ENCODE assay signal across 1 cellular context in the genomic region with DNA sequence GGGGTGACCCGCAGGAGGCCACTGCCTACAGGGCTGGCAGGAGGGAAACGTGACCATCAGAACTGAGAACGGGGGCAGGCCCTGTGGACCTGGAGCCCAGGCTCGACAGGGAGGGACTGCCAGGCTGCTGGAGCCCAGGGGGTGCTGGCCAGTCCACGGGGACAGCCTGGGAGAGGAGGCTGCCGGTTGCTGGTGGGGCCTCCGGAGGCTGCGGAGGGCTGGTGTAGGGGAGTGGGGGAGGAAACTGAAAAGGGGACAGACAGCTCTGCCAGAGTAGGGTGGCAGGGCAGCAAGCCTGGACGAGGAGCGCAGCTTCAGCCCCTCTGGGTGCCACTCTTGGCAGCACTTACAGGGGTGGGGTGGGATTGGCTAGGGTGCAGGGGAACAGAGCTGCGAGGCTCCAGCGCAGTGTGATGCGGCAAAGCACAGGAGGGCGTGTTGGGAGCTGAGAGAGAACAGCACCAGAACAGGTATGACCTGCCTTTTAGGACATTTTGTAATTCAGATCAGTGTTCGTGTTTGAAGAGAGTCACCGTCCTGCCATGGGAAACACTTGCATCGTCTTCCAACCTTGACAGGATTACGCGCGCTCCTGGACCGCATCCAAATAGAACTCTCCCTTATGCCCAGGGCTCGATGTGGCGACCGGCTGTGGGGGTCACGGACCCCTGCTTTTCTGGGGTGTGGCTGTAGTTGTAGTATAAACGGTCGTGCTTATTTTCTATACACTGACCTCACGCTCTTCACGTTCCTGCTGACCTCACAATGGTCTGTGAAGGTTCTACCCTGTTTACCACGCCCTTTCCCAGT.
TF ChIP-seq lines count a peak whose summit lies in the region.

No MANE protein-coding gene starts in this region.

TF ChIP-seq in A549, 52 proteins besides CTCF, POLR2A, EP300 and RAD21 (continued from another document):
- TF ChIP-seq, protein P1, sequence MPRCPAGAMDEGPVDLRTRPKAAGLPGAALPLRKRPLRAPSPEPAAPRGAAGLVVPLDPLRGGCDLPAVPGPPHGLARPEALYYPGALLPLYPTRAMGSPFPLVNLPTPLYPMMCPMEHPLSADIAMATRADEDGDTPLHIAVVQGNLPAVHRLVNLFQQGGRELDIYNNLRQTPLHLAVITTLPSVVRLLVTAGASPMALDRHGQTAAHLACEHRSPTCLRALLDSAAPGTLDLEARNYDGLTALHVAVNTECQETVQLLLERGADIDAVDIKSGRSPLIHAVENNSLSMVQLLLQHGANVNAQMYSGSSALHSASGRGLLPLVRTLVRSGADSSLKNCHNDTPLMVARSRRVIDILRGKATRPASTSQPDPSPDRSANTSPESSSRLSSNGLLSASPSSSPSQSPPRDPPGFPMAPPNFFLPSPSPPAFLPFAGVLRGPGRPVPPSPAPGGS (IDR thresholded peaks at IDR 0.05): no peak
- TF ChIP-seq, protein P2, sequence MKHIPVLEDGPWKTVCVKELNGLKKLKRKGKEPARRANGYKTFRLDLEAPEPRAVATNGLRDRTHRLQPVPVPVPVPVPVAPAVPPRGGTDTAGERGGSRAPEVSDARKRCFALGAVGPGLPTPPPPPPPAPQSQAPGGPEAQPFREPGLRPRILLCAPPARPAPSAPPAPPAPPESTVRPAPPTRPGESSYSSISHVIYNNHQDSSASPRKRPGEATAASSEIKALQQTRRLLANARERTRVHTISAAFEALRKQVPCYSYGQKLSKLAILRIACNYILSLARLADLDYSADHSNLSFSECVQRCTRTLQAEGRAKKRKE (CRISPR knock-in tag; IDR thresholded peaks at IDR 0.05; ENCODE audit: low read depth): no peak
- TF ChIP-seq ZNF302 (CRISPR knock-in tag; IDR thresholded peaks at IDR 0.05) (no peak), ZC3H11A (IDR thresholded peaks at IDR 0.05) (no peak), CEBPB (IDR thresholded peaks at IDR 0.05) (no peak), NFE2L2 (conservative IDR thresholded peaks at IDR 0.05; ENCODE audit: low read length) (no peak), PHF8 (IDR thresholded peaks at IDR 0.05; ENCODE audit: borderline replicate concordance, low read depth) (no peak), ESRRA (IDR thresholded peaks at IDR 0.05; ENCODE audit: borderline replicate concordance, low read length) (no peak), HOXA7 (CRISPR knock-in tag; IDR thresholded peaks at IDR 0.05) (no peak), FOXS1 (CRISPR knock-in tag; IDR thresholded peaks at IDR 0.05) (no peak), NPAS2 (CRISPR knock-in tag; IDR thresholded peaks at IDR 0.05; ENCODE audit: borderline replicate concordance) (no peak)
- TF ChIP-seq, protein P3, sequence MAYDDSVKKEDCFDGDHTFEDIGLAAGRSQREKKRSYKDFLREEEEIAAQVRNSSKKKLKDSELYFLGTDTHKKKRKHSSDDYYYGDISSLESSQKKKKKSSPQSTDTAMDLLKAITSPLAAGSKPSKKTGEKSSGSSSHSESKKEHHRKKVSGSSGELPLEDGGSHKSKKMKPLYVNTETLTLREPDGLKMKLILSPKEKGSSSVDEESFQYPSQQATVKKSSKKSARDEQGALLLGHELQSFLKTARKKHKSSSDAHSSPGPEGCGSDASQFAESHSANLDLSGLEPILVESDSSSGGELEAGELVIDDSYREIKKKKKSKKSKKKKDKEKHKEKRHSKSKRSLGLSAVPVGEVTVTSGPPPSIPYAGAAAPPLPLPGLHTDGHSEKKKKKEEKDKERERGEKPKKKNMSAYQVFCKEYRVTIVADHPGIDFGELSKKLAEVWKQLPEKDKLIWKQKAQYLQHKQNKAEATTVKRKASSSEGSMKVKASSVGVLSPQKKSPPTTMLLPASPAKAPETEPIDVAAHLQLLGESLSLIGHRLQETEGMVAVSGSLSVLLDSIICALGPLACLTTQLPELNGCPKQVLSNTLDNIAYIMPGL (CRISPR knock-in tag; IDR thresholded peaks at IDR 0.05; ENCODE audit: borderline replicate concordance): no peak
- TF ChIP-seq, protein P4, sequence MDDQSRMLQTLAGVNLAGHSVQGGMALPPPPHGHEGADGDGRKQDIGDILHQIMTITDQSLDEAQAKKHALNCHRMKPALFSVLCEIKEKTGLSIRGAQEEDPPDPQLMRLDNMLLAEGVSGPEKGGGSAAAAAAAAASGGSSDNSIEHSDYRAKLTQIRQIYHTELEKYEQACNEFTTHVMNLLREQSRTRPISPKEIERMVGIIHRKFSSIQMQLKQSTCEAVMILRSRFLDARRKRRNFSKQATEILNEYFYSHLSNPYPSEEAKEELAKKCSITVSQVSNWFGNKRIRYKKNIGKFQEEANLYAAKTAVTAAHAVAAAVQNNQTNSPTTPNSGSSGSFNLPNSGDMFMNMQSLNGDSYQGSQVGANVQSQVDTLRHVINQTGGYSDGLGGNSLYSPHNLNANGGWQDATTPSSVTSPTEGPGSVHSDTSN (IDR thresholded peaks at IDR 0.05): no peak
